In genomic region chr1:152013664-152014237, GRCh38 we compare ENCODE assay signal across 1 cellular context.
TF ChIP-seq lines count a peak whose summit lies in the region.

No MANE protein-coding gene starts in this region.

TF ChIP-seq in K562, 482 proteins besides CTCF, POLR2A, EP300 and RAD21 (continued from another document):
- TF ChIP-seq, protein P1, sequence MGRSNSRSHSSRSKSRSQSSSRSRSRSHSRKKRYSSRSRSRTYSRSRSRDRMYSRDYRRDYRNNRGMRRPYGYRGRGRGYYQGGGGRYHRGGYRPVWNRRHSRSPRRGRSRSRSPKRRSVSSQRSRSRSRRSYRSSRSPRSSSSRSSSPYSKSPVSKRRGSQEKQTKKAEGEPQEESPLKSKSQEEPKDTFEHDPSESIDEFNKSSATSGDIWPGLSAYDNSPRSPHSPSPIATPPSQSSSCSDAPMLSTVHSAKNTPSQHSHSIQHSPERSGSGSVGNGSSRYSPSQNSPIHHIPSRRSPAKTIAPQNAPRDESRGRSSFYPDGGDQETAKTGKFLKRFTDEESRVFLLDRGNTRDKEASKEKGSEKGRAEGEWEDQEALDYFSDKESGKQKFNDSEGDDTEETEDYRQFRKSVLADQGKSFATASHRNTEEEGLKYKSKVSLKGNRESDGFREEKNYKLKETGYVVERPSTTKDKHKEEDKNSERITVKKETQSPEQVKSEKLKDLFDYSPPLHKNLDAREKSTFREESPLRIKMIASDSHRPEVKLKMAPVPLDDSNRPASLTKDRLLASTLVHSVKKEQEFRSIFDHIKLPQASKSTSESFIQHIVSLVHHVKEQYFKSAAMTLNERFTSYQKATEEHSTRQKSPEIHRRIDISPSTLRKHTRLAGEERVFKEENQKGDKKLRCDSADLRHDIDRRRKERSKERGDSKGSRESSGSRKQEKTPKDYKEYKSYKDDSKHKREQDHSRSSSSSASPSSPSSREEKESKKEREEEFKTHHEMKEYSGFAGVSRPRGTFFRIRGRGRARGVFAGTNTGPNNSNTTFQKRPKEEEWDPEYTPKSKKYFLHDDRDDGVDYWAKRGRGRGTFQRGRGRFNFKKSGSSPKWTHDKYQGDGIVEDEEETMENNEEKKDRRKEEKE (IDR thresholded peaks at IDR 0.05; ENCODE audit: borderline replicate concordance in 1 of 2, control insufficient read depth in 1 of 2, low read depth in 2 of 2, low read length in 1 of 2) = no peak
- TF ChIP-seq PBX2 (CRISPR knock-in tag; IDR thresholded peaks at IDR 0.05; ENCODE audit: low read depth) (no peak), PBX2 (tag; conservative IDR thresholded peaks at IDR 0.05; ENCODE audit: low read depth) (no peak), ZNF121 (CRISPR knock-in tag; conservative IDR thresholded peaks at IDR 0.05) (no peak), BCL6 (CRISPR knock-in tag; IDR thresholded peaks at IDR 0.05) (no peak), SMC3 (conservative IDR thresholded peaks at IDR 0.05; ENCODE audit: insufficient read depth, low read depth, low read length) (peak; percentile 55), SRSF7 (optimal IDR thresholded peaks at IDR 0.05; ENCODE audit: low read depth, low read length) (no peak), PREB (CRISPR knock-in tag; IDR thresholded peaks at IDR 0.05) (0 out of 2 replicates have a peak, but pooled peaks have one; percentile 42), ZFP1 (CRISPR knock-in tag; IDR thresholded peaks at IDR 0.05) (no peak), FOXP4 (CRISPR knock-in tag; IDR thresholded peaks at IDR 0.05; ENCODE audit: borderline replicate concordance) (no peak)
- TF ChIP-seq, protein P2, sequence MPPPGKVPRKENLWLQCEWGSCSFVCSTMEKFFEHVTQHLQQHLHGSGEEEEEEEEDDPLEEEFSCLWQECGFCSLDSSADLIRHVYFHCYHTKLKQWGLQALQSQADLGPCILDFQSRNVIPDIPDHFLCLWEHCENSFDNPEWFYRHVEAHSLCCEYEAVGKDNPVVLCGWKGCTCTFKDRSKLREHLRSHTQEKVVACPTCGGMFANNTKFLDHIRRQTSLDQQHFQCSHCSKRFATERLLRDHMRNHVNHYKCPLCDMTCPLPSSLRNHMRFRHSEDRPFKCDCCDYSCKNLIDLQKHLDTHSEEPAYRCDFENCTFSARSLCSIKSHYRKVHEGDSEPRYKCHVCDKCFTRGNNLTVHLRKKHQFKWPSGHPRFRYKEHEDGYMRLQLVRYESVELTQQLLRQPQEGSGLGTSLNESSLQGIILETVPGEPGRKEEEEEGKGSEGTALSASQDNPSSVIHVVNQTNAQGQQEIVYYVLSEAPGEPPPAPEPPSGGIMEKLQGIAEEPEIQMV (tag; conservative IDR thresholded peaks at IDR 0.05; ENCODE audit: low read depth) = no peak
